ENCODE assay signal across 9 cellular contexts in the genomic region with DNA sequence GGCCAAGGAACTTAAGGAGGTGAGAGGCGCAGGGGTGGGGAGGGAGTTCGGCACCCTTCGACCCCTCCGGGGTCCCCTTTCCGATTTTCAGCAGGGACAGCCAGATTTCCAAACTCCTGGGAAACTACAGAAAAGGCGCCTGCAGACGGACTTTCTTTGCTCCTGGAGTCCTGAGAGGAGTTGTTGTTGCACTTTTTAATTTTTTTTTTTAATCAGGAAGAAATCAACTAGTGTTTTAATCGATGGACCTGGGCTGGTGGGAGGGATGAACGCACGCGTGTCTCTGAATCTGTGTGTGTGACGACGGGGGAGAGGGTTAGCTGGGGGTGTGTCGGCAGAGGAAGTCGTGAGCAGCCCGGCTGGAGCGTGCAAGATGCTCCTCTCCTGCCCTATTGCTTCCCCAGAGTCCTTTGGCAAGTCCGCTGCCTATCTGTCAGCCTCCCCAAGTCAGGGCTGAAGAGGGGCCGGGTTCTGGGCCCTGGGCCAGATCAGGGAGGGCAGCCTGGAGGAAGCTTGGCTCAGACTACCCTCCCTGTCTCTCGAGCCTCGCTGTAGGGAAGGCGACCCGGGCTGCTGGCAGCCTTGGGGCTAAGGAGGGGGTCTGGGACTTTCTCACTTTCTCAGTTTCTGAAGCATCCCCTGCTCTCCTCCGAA. TPM values are rescaled to one million over a fixed set of nuclear protein-coding genes. Genes with fewer than 3 reads are reported as not detected.
A peak's percentile ranks its signal among the peaks of the same experiment; 100 is the strongest.
DNase-seq lines count a peak whose midpoint lies in the region; TF ChIP-seq lines count a peak whose summit lies in the region.
"Had no signal": no experiment of that assay in that cellular context is flagged by ENCODE, and none has a peak within 500 bp of the region (broad histone marks: within the 10 kb centered on the region; RNA-seq: fewer than 3 reads in every experiment).

No MANE protein-coding gene starts in this region.

- peak; percentile 27 for DNase-seq in DMS 273 (lab: John Stamatoyannopoulos, UW; ENCODE audit: unreplicated experiment)
- DNase-seq in DMS 273 treated with DMSO at 0.1 percent for 48 hours (lab: John Stamatoyannopoulos, UW), result no peak
- DNase-seq in NCI-H524 treated with DMSO at 0.1 percent for 48 hours (lab: John Stamatoyannopoulos, UW), result peak; percentile 32
- DNase-seq in chondrocyte (ENCODE audit: low spot score), result peak; percentile 69
- DNase-seq in left kidney (ENCODE audit: low read depth, low spot score), result peak; percentile 44
- DNase-seq in stomach, result peak; percentile 25
- no peak for DNase-seq in mesenteric fat pad (ENCODE audit: low spot score)
- DNase-seq in activated CD4-positive, alpha-beta T cell treated with anti-CD3 and anti-CD28 coated beads, Interleukin-2, amount 50 U/mL, for 4 hours, result no peak

- TF ChIP-seq POLR2A in stomach (IDR thresholded peaks at IDR 0.05), result no peak

- H3K36me3 Mint-ChIP-seq in chondrocyte (ENCODE audit: low read depth), result no peaks in the 10 kb centered on the region

- TF ChIP-seq CTCF in chondrocyte (IDR thresholded peaks at IDR 0.05) (no peak), stomach (IDR thresholded peaks at IDR 0.05) (no peak)

- peak overlapping the region; percentile 54 to 61 (median 56) for H3K4me3 ChIP-seq in stomach

- peak overlapping the region; percentile 93 for H3K4me3 Mint-ChIP-seq in chondrocyte (ENCODE audit: unreplicated experiment)

- peaks cover 15 to 32% (median 22%) of the 10 kb centered on the region in 4 donors for H3K4me1 ChIP-seq in stomach

- no peaks in the 10 kb centered on the region for H3K9me3 ChIP-seq in stomach

- H3K4me1 Mint-ChIP-seq in chondrocyte (ENCODE audit: low read depth), result peaks cover 46% of the 10 kb centered on the region

- H3K9me3 Mint-ChIP-seq in chondrocyte (ENCODE audit: low read depth), result no peaks in the 10 kb centered on the region

- H3K27ac Mint-ChIP-seq in chondrocyte (ENCODE audit: unreplicated experiment), result peak overlapping the region; percentile 61

- TF ChIP-seq EP300 in stomach (IDR thresholded peaks at IDR 0.05), result no peak

- H3K36me3 ChIP-seq in stomach, result no peaks in the 10 kb centered on the region

- intact Hi-C loops in stomach (cut with DNase I; ENCODE audit: low total_unique reads), result no loop called here

- H3K27ac ChIP-seq in stomach, result peak overlapping the region; percentile 45 to 80 (median 79)

- H3K27me3 Mint-ChIP-seq in chondrocyte (ENCODE audit: low read depth), result peaks cover 6% of the 10 kb centered on the region

- 1 to 3% (median 1%) methylated on average over 22 to 24 of the region's 24 CpGs for WGBS in stomach, 5 donors

- H3K27me3 ChIP-seq in stomach, result peaks cover 0 to 44% (median 21%) of the 10 kb centered on the region in 3 donors

RNA-seq across cellular contexts. Expression of gene PRR16, which starts 0.7 kb away (rescaled TPM):
- 10.7 to 38.1 TPM (median 10.7 TPM) in 3 replicates for total RNA-seq in chondrocyte
- 10 to 100 TPM in 2 of 5 donors, 1 to 10 TPM in 3; 2.2 to 40.8 (median 5.9) TPM for total RNA-seq in stomach
- polyA plus RNA-seq in stomach, result 10 to 100 TPM in 2 of 3 donors, 1 to 10 TPM in 1; 1.3 to 20.9 (median 15.5) TPM
- total RNA-seq in mesenteric fat pad, result 3.3 TPM
- total RNA-seq: activated CD8-positive, alpha-beta memory T cell treated with anti-CD3 and anti-CD28 coated beads for 36 hours had no signal

Comparison
In these comparisons a context has a peak if more than half of its experiments do, and no peak if none do; other contexts are left out.
1. DNase-seq: peak in DMS 273 (single experiment), NCI-H524 treated with DMSO at 0.1 percent for 48 hours (single experiment), chondrocyte (single experiment), left kidney (single experiment) and stomach (single experiment); none in DMS 273 treated with DMSO at 0.1 percent for 48 hours (single experiment), mesenteric fat pad (single experiment) and activated CD4-positive, alpha-beta T cell treated with anti-CD3 and anti-CD28 coated beads, Interleukin-2, amount 50 U/mL, for 4 hours (0 of 2).